In genomic region chr9:137000177-137000930, GRCh38 we compare ENCODE assay signal across 8 cellular contexts. TPM values are rescaled to one million over a fixed set of nuclear protein-coding genes. Genes with fewer than 3 reads are reported as not detected.
DNase-seq lines count a peak whose midpoint lies in the region; ATAC-seq, FAIRE-seq and TF ChIP-seq lines count a peak whose summit lies in the region.

No MANE protein-coding gene starts in this region.

- BruUV-seq in Calu3 (replicated peaks; lab: Mats Ljungman, UMichigan): no TSS peak

- H3K27me3 ChIP-seq in DOHH2 (ENCODE audit: control insufficient read depth, low read length) (peaks cover 28% of the 10 kb centered on the region), astrocyte (ENCODE audit: insufficient read depth, low read length) (no peaks in the 10 kb centered on the region), spleen (replicated peaks in 1 of 7) (peaks cover 0 to 21% (median 0%) of the 10 kb centered on the region in 7 donors), thyroid gland (no peaks in the 10 kb centered on the region)

- H3K9ac ChIP-seq in astrocyte (ENCODE audit: low read length): no peak overlapping the region

- H3K4me1 ChIP-seq in DOHH2 (ENCODE audit: control insufficient read depth, low read length): peaks cover 31% of the 10 kb centered on the region
- H3K4me1 ChIP-seq in astrocyte (ENCODE audit: insufficient read depth, low read length): peaks cover 34% of the 10 kb centered on the region
- peaks cover 47 to 76% (median 60%) of the 10 kb centered on the region in 6 donors for H3K4me1 ChIP-seq in spleen
- peaks cover 19 to 35% of the 10 kb centered on the region in 2 donors for H3K4me1 ChIP-seq in thyroid gland

- H3K27ac ChIP-seq in DOHH2 (ENCODE audit: low read depth, low read length) (no peak overlapping the region), astrocyte (ENCODE audit: low read depth, low read length) (no peak overlapping the region), spleen (peak overlapping the region; percentile 63 to 89 (median 82)), thyroid gland (no peak overlapping the region)

- no peaks in the 10 kb centered on the region for H3K9me3 Mint-ChIP-seq in astrocyte (ENCODE audit: unreplicated experiment)
- peaks cover 5% of the 10 kb centered on the region for H3K9me3 Mint-ChIP-seq in Calu3 (ENCODE audit: low read depth, unreplicated experiment)

- peak; percentile 25 for DNase-seq in HS-5 (ENCODE audit: low read depth)
- peak; percentile 55 for DNase-seq in astrocyte (ENCODE audit: low read depth)
- DNase-seq in spleen: no peak
- no peak for DNase-seq in thyroid gland
- no peak for DNase-seq in D341Med (ENCODE audit: low spot score)
- DNase-seq in Calu3: no peak

- H3K4me3 Mint-ChIP-seq in astrocyte (ENCODE audit: unreplicated experiment) (no peak overlapping the region), Calu3 (ENCODE audit: low read depth, unreplicated experiment) (no peak overlapping the region)

- no peak for FAIRE-seq in astrocyte (lab: Jason Lieb, UNC)

- H4K20me1 ChIP-seq in DOHH2 (ENCODE audit: control insufficient read depth, insufficient read depth, low read depth, low read length): no peaks in the 10 kb centered on the region
- no peaks in the 10 kb centered on the region for H4K20me1 ChIP-seq in astrocyte (ENCODE audit: insufficient read depth, low read length)

- H2AFZ ChIP-seq in astrocyte (ENCODE audit: low read depth, low read length): no peak overlapping the region

- H3F3A ChIP-seq in DOHH2 (ENCODE audit: control insufficient read depth, insufficient read depth): no peaks in the 10 kb centered on the region

- CTCF ChIA-PET in Calu3 (lab: Charles Lee): no interaction called here

- H3K4me1 Mint-ChIP-seq in astrocyte (ENCODE audit: low read depth, unreplicated experiment): peaks cover 11% of the 10 kb centered on the region
- peaks cover 11% of the 10 kb centered on the region for H3K4me1 Mint-ChIP-seq in Calu3 (ENCODE audit: low read depth, unreplicated experiment)

- H3K4me3 ChIP-seq in DOHH2 (ENCODE audit: low read length): no peak overlapping the region
- no peak overlapping the region for H3K4me3 ChIP-seq in astrocyte (ENCODE audit: insufficient read depth, low read depth, low read length)
- H3K4me3 ChIP-seq in spleen: peak overlapping the region in 1 of 8 donors; percentile 45
- H3K4me3 ChIP-seq in thyroid gland (replicated peaks in 1 of 3): no peak overlapping the region

- peak; percentile 71 for ATAC-seq in GM19438 (IDR thresholded peaks at IDR 0.05; ENCODE audit: low read depth, unreplicated experiment)

- H3K4me2 ChIP-seq in DOHH2 (ENCODE audit: low read length) (peak overlapping the region; percentile 22), astrocyte (ENCODE audit: low read length) (peak overlapping the region; percentile 40)

- no peaks in the 10 kb centered on the region for H3K36me3 ChIP-seq in DOHH2 (ENCODE audit: control insufficient read depth, low read length)
- no peaks in the 10 kb centered on the region for H3K36me3 ChIP-seq in astrocyte (ENCODE audit: insufficient read depth, low read length)
- H3K36me3 ChIP-seq in spleen: no peaks in the 10 kb centered on the region
- no peaks in the 10 kb centered on the region for H3K36me3 ChIP-seq in thyroid gland

- H3K36me3 Mint-ChIP-seq in astrocyte (ENCODE audit: low read depth, unreplicated experiment): no peaks in the 10 kb centered on the region
- peaks cover 6% of the 10 kb centered on the region for H3K36me3 Mint-ChIP-seq in Calu3 (ENCODE audit: insufficient read depth, unreplicated experiment)

- no peak for TF ChIP-seq CTCF in DOHH2 (IDR thresholded peaks at IDR 0.05; ENCODE audit: low read depth, low read length, poor library complexity, severe bottlenecking)
- TF ChIP-seq CTCF in astrocyte (IDR thresholded peaks at IDR 0.05; ENCODE audit: insufficient read depth, low read depth, low read length): no peak
- TF ChIP-seq CTCF in spleen (IDR thresholded peaks at IDR 0.05 in 8 of 11, conservative IDR thresholded peaks at IDR 0.05 in 3 of 11): no peak
- no peak for TF ChIP-seq CTCF in thyroid gland (IDR thresholded peaks at IDR 0.05)
- TF ChIP-seq CTCF in Calu3 (IDR thresholded peaks at IDR 0.05; ENCODE audit: unreplicated experiment): no peak

- intact Hi-C loops in spleen (cut with DNase I; ENCODE audit: low total_unique reads) (no loop called here), thyroid gland (cut with DNase I) (no loop called here), Calu3 (cut with micrococcal nuclease; ENCODE audit: unreplicated experiment) (no loop called here)

- no peaks in the 10 kb centered on the region for H3K9me2 ChIP-seq in DOHH2 (replicated peaks; ENCODE audit: control insufficient read depth, low read length)

- H3K79me2 ChIP-seq in DOHH2 (ENCODE audit: control insufficient read depth, low read length) (no peaks in the 10 kb centered on the region), astrocyte (ENCODE audit: insufficient read depth, low read length) (no peaks in the 10 kb centered on the region)

- peak overlapping the region; percentile 58 for H3K27ac Mint-ChIP-seq in astrocyte (ENCODE audit: unreplicated experiment)
- H3K27ac Mint-ChIP-seq in Calu3 (ENCODE audit: unreplicated experiment): no peak overlapping the region

- 27 to 34% (median 30%) methylated on average over 10 of the region's 10 CpGs for WGBS in spleen, 5 donors
- WGBS in thyroid gland, 2 donors: 72 to 85% methylated on average over 9 to 10 of the region's 10 CpGs

- no peak for TF ChIP-seq POLR2A in spleen (IDR thresholded peaks at IDR 0.05)
- TF ChIP-seq POLR2A in thyroid gland (IDR thresholded peaks at IDR 0.05): no peak

- H3K27me3 Mint-ChIP-seq in astrocyte (ENCODE audit: low read depth, unreplicated experiment) (no peaks in the 10 kb centered on the region), Calu3 (ENCODE audit: unreplicated experiment) (no peaks in the 10 kb centered on the region)

- H3K9me3 ChIP-seq in DOHH2 (ENCODE audit: control insufficient read depth, insufficient read depth, low read length) (no peaks in the 10 kb centered on the region), astrocyte (ENCODE audit: insufficient read depth, low read depth, low read length) (no peaks in the 10 kb centered on the region), spleen (no peaks in the 10 kb centered on the region), thyroid gland (no peaks in the 10 kb centered on the region)

RNA-seq across cellular contexts. Expression of gene CLIC3, which starts 4.0 kb away (rescaled TPM):
- total RNA-seq in astrocyte (0.39 and 0.48 TPM in 2 replicates), spleen (10 to 100 TPM in 1 of 7 donors, 1 to 10 TPM in 6; 3.5 to 10.7 (median 5.5) TPM), thyroid gland (100 to 1,000 TPM in 3 of 4 donors, 10 to 100 TPM in 1; 97.7 to 301 (median 268) TPM), Calu3 (2022) (0.35 and 0.91 TPM in 2 replicates)
- 1 to 10 TPM; 2.9 to 7.2 (median 5.3) TPM for polyA plus RNA-seq in spleen

RNA-seq across cellular contexts. Expression of gene PAXX, which starts 8.1 kb away (rescaled TPM):
- total RNA-seq in astrocyte: 15.3 and 18.8 TPM in 2 replicates
- 10 to 100 TPM; 51.3 to 72.9 (median 63.9) TPM for total RNA-seq in spleen
- 100 to 1,000 TPM; 168 to 264 (median 261) TPM for polyA plus RNA-seq in spleen
- 100 to 1,000 TPM in 1 of 4 donors, 10 to 100 TPM in 3; 29.8 to 109 (median 50.7) TPM for total RNA-seq in thyroid gland
- total RNA-seq in Calu3 (2022): 38.3 and 43.7 TPM in 2 replicates

RNA-seq across cellular contexts. Expression of gene LCNL1, which starts 17.6 kb away (rescaled TPM):
- 0.22 and 0.45 TPM in 2 replicates for total RNA-seq in astrocyte
- 1 to 10 TPM; 1.8 to 8.3 (median 3.3) TPM for total RNA-seq in spleen
- 1 to 10 TPM; 1.3 to 4.7 (median 2.3) TPM for polyA plus RNA-seq in spleen
- total RNA-seq in thyroid gland: under 1 TPM in 1 of 4 donors, not detected in 3; 0.54 TPM
- 0.22 TPM in 1 of 2 replicates, not detected in the other for total RNA-seq in Calu3 (2022)

RNA-seq across cellular contexts. Expression of gene PTGDS, which starts 23.1 kb away (rescaled TPM):
- 5.0 and 5.6 TPM in 2 replicates for total RNA-seq in astrocyte
- total RNA-seq in spleen: 100 to 1,000 TPM; 134 to 457 (median 378) TPM
- polyA plus RNA-seq in spleen: 1,000 to 10,000 TPM in 1 of 3 donors, 100 to 1,000 TPM in 2; 462 to 1,396 (median 703) TPM
- total RNA-seq in thyroid gland: 10 to 100 TPM in 3 of 4 donors, 1 to 10 TPM in 1; 5.0 to 39.5 (median 33.9) TPM
- not detected in 2 replicates for total RNA-seq in Calu3 (2022)

RNA-seq across cellular contexts. Expression of gene ABCA2, which starts 27.7 kb away (rescaled TPM):
- total RNA-seq in astrocyte: 16.2 and 20.0 TPM in 2 replicates
- 10 to 100 TPM; 36.3 to 97.5 (median 59.0) TPM for total RNA-seq in spleen
- 10 to 100 TPM; 11.9 to 38.6 (median 19.6) TPM for polyA plus RNA-seq in spleen
- total RNA-seq in thyroid gland: 10 to 100 TPM; 36.8 to 59.7 (median 50.2) TPM
- total RNA-seq in Calu3 (2022): 47.6 and 50.7 TPM in 2 replicates

Comparison
In these comparisons a context has a peak if more than half of its experiments do, and no peak if none do; other contexts are left out.
1. H3K27ac ChIP-seq: peak in spleen (8 of 8); none in DOHH2 (single experiment), astrocyte (single experiment) and thyroid gland (0 of 3).
2. DNase-seq: peak in HS-5 (single experiment) and astrocyte (single experiment); none in spleen (single experiment), thyroid gland (0 of 2), D341Med (single experiment) and Calu3 (single experiment).
3. RNA of gene CLIC3, which starts 4.0 kb away (total RNA-seq): 97.7 to 301 TPM in thyroid gland; 3.5 to 10.7 TPM in spleen, 0.39 to 0.48 TPM in astrocyte and 0.35 to 0.91 TPM in Calu3; every median in the first group is over 4 times any median in the second.